ENCODE assay signal across 8 cellular contexts in genomic region chr2:190382851-190383250, GRCh38. TPM values are rescaled to one million over a fixed set of nuclear protein-coding genes. Genes with fewer than 3 reads are reported as not detected.
DNase-seq lines count a peak whose midpoint lies in the region; ATAC-seq and TF ChIP-seq lines count a peak whose summit lies in the region.

No MANE protein-coding gene starts in this region.

- no peaks in the 10 kb centered on the region for H3K27me3 ChIP-seq in osteoblast (ENCODE audit: insufficient read depth, low read length)

- peak; percentile 78 for TF ChIP-seq CTCF in epithelial cell of proximal tubule (conservative IDR thresholded peaks at IDR 0.05; ENCODE audit: low read depth, low read length)
- TF ChIP-seq CTCF in osteoblast (IDR thresholded peaks at IDR 0.05; ENCODE audit: extremely low read depth, low read depth, low read length): peak; percentile 35

- ATAC-seq in GM21737 (IDR thresholded peaks at IDR 0.05; ENCODE audit: unreplicated experiment): peak; percentile 64

- no peak overlapping the region for H2AFZ ChIP-seq in osteoblast (ENCODE audit: low read length)

- in situ Hi-C loops in SK-MEL-5 (cut with HindIII; ENCODE audit: low pct_unique_long_range_greater_than_20kb, low sequenced_read_pairs): no loop called here

- no peaks in the 10 kb centered on the region for H3K79me2 ChIP-seq in osteoblast (ENCODE audit: insufficient read depth, low read length)

- H3K36me3 ChIP-seq in osteoblast (ENCODE audit: insufficient read depth, low read length): no peaks in the 10 kb centered on the region

- H3K9me3 ChIP-seq in osteoblast (ENCODE audit: low read depth, low read length): no peaks in the 10 kb centered on the region

- H3K27ac ChIP-seq in osteoblast (ENCODE audit: low read depth, low read length): no peak overlapping the region

- H3K4me1 ChIP-seq in osteoblast (ENCODE audit: insufficient read depth, low read length): peaks cover 14% of the 10 kb centered on the region

- no peak overlapping the region for H3K4me2 ChIP-seq in osteoblast (ENCODE audit: insufficient read depth, low read length)

- DNase-seq in stimulated activated CD4-positive, alpha-beta T cell treated with anti-CD3 and anti-CD28 coated beads, Interleukin-1b, Interleukin-23, amount 100 ng/mL, for 48 hours: peak; percentile 7
- DNase-seq in stimulated activated CD4-positive, alpha-beta T cell treated with anti-CD3 and anti-CD28 coated beads, Interleukin-2, amount 100 ng/mL, for 24 hours: no peak
- DNase-seq in LHCN-M2 (ENCODE audit: low read depth) (peak; percentile 51), SK-MEL-5 (ENCODE audit: low read depth, low spot score) (peak; percentile 66), epithelial cell of proximal tubule (ENCODE audit: low read depth) (peak; percentile 39), osteoblast (ENCODE audit: insufficient read length, low spot score, missing footprints) (no peak), GM19240 (ENCODE audit: insufficient read length, low spot score) (no peak)

- H3K4me3 ChIP-seq in epithelial cell of proximal tubule (ENCODE audit: low read depth, low read length) (no peak overlapping the region), osteoblast (ENCODE audit: insufficient read depth, low read length) (no peak overlapping the region)

- no peaks in the 10 kb centered on the region for H4K20me1 ChIP-seq in osteoblast (ENCODE audit: insufficient read depth, low read length)

RNA-seq across cellular contexts. Expression of gene MFSD6, which starts 25.3 kb away (rescaled TPM):
- total RNA-seq in LHCN-M2 (2014; rRNA removed) (9.9 and 11.0 TPM in 2 replicates), epithelial cell of proximal tubule (18.2 and 54.3 TPM in 2 replicates), osteoblast (11.2 and 13.6 TPM in 2 replicates)
- polyA plus RNA-seq in LHCN-M2 (2012): 3.0 TPM
- 6.7 and 7.2 TPM in 2 replicates for total RNA-seq in SK-MEL-5 (2014; rRNA removed; shearing (Covaris generic))
- 9.8 and 11.6 TPM in 2 replicates for polyA plus RNA-seq in SK-MEL-5 (2015; cell fraction: cytosol; rRNA removed)
- 1.2 and 1.6 TPM in 2 replicates for polyA plus RNA-seq in SK-MEL-5 (2015; cell fraction: nucleus; rRNA removed)

RNA-seq across cellular contexts. Expression of gene INPP1, which starts 39.5 kb away (rescaled TPM):
- total RNA-seq in LHCN-M2 (2014; rRNA removed): 12.5 and 15.8 TPM in 2 replicates
- polyA plus RNA-seq in LHCN-M2 (2012): 23.3 TPM
- total RNA-seq in SK-MEL-5 (2014; rRNA removed; shearing (Covaris generic)): 1.5 and 2.4 TPM in 2 replicates
- 6.3 and 8.2 TPM in 2 replicates for polyA plus RNA-seq in SK-MEL-5 (2015; cell fraction: cytosol; rRNA removed)
- 5.0 and 9.0 TPM in 2 replicates for polyA plus RNA-seq in SK-MEL-5 (2015; cell fraction: nucleus; rRNA removed)
- 6.5 and 8.7 TPM in 2 replicates for total RNA-seq in epithelial cell of proximal tubule
- 11.6 and 15.0 TPM in 2 replicates for total RNA-seq in osteoblast

Comparison
In these comparisons a context has a peak if more than half of its experiments do, and no peak if none do; other contexts are left out.
1. DNase-seq: peak in stimulated activated CD4-positive, alpha-beta T cell treated with anti-CD3 and anti-CD28 coated beads, Interleukin-1b, Interleukin-23, amount 100 ng/mL, for 48 hours (single experiment), LHCN-M2 (single experiment), SK-MEL-5 (single experiment) and epithelial cell of proximal tubule (single experiment); none in stimulated activated CD4-positive, alpha-beta T cell treated with anti-CD3 and anti-CD28 coated beads, Interleukin-2, amount 100 ng/mL, for 24 hours (0 of 2), osteoblast (single experiment) and GM19240 (single experiment).